Comparison of ENCODE assay signal across 1 cellular context in the genomic region with DNA sequence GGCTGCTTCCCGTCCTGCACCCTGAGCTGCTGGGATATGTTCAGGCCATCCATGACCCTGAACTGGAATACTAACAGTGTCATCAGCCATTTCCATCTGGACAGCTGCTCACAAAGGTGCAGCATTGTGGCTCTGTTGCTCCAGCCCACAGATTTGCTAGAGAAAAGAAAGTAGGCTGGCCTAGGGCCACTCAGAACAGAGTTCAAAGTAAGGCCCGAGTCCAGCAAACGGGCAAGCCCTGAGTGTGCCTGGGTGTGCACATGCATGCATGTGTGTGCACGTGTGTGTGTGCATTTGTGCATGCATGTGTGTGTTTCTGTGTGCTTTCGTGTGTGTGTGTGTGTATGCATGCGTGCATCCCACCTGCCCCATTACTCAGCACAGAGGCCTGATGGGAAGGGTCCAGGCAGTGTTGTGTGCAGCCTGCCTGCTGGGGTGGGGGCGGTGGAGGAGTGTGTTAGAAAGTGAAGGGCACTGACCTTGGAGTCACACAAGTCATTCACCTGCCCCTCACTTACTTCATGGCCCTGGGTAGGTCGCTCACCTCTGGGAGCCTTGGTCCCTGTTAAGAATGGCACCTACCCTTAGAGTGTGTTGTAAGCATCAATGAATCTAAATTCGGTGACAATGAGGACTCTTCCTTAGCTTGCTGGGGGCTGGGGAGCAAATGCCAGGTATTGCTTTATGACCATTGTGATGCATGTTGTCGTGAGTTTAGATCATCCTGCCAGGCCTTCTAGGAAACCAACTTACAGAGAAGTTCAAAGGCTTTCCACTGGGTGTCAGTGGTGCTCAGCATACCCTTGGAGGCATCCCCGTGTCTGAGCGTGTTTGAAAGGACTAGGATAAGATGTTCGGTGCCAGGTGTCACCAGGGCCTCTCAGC.
TF ChIP-seq lines count a peak whose summit lies in the region.

No MANE protein-coding gene starts in this region.

TF ChIP-seq in HEK293, 187 proteins besides CTCF, POLR2A, EP300 and RAD21 (continued from another document):
- TF ChIP-seq ZNF521 (tag by site-specific recombination; IDR thresholded peaks at IDR 0.05) = no peak
- TF ChIP-seq ZNF600 (tag by site-specific recombination; IDR thresholded peaks at IDR 0.05) = no peak
- no peak for TF ChIP-seq ZNF768 (tag by site-specific recombination; IDR thresholded peaks at IDR 0.05)
- TF ChIP-seq ZNF654 (tag by site-specific recombination; IDR thresholded peaks at IDR 0.05; ENCODE audit: low read depth) = peak; percentile 59
- TF ChIP-seq, protein P1, sequence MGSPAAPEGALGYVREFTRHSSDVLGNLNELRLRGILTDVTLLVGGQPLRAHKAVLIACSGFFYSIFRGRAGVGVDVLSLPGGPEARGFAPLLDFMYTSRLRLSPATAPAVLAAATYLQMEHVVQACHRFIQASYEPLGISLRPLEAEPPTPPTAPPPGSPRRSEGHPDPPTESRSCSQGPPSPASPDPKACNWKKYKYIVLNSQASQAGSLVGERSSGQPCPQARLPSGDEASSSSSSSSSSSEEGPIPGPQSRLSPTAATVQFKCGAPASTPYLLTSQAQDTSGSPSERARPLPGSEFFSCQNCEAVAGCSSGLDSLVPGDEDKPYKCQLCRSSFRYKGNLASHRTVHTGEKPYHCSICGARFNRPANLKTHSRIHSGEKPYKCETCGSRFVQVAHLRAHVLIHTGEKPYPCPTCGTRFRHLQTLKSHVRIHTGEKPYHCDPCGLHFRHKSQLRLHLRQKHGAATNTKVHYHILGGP (tag by site-specific recombination; IDR thresholded peaks at IDR 0.05) = peak; percentile 56; the same call in 1 of the 2 replicates
- TF ChIP-seq, protein P2, sequence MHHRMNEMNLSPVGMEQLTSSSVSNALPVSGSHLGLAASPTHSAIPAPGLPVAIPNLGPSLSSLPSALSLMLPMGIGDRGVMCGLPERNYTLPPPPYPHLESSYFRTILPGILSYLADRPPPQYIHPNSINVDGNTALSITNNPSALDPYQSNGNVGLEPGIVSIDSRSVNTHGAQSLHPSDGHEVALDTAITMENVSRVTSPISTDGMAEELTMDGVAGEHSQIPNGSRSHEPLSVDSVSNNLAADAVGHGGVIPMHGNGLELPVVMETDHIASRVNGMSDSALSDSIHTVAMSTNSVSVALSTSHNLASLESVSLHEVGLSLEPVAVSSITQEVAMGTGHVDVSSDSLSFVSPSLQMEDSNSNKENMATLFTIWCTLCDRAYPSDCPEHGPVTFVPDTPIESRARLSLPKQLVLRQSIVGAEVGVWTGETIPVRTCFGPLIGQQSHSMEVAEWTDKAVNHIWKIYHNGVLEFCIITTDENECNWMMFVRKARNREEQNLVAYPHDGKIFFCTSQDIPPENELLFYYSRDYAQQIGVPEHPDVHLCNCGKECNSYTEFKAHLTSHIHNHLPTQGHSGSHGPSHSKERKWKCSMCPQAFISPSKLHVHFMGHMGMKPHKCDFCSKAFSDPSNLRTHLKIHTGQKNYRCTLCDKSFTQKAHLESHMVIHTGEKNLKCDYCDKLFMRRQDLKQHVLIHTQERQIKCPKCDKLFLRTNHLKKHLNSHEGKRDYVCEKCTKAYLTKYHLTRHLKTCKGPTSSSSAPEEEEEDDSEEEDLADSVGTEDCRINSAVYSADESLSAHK (tag by site-specific recombination; IDR thresholded peaks at IDR 0.05) = no peak
